In the genomic region with DNA sequence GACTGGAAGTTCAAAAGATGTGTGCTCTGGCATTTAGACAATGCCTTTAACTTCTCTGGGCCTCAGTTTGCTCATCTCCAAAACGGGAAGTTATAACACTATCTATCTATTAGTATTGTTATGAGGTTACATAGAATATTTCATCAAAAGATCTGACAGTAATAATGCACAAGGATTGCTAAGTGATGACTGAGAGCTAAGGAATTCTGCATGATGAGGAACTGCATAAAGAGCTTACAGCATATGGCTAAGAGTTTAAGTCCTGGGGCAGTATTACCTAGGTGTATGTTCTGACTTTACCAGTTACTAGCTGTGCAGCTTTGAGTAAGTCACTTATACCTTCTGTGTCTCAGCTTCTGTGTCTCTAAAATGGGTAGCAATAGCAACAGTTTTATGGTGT, we compare ENCODE assay signal across 20 cellular contexts.
DNase-seq lines count a peak whose midpoint lies in the region; ATAC-seq, FAIRE-seq and TF ChIP-seq lines count a peak whose summit lies in the region.
"Had no signal": no experiment of that assay in that cellular context is flagged by ENCODE, and none has a peak within 500 bp of the region (broad histone marks: within the 10 kb centered on the region; RNA-seq: fewer than 3 reads in every experiment).

No MANE protein-coding gene starts in this region.

- H3K27me3 Mint-ChIP-seq in astrocyte (ENCODE audit: low read depth, unreplicated experiment), result no peaks in the 10 kb centered on the region
- H3K27me3 Mint-ChIP-seq: brain had no signal

- H3K4me2 ChIP-seq in astrocyte (ENCODE audit: low read length), result peak overlapping the region; percentile 4
- H3K4me2 ChIP-seq: hepatocyte, PC-9 had no signal

- H3K9me3 ChIP-seq in astrocyte (ENCODE audit: insufficient read depth, low read depth, low read length) (no peaks in the 10 kb centered on the region), pancreas (no peaks in the 10 kb centered on the region)

- H3K36me3 Mint-ChIP-seq in astrocyte (ENCODE audit: low read depth, unreplicated experiment), result no peaks in the 10 kb centered on the region
- H3K36me3 Mint-ChIP-seq: activated naive CD4-positive, alpha-beta T cell treated with anti-CD3 and anti-CD28 coated beads, Interleukin-2, amount 10 ng/mL, durations not matched to agents 7 days and 5 days; brain; IgD-negative memory B cell had no signal

- H3K4me3 Mint-ChIP-seq in astrocyte (ENCODE audit: unreplicated experiment), result no peak overlapping the region
- H3K4me3 Mint-ChIP-seq: activated naive CD4-positive, alpha-beta T cell treated with anti-CD3 and anti-CD28 coated beads, Interleukin-2, amount 10 ng/mL, durations not matched to agents 7 days and 5 days; brain; IgD-negative memory B cell had no signal

- no peak for TF ChIP-seq CTCF in AG04449 (IDR thresholded peaks at IDR 0.05; ENCODE audit: insufficient read depth, low read length, missing control alignments)
- no peak for TF ChIP-seq CTCF in astrocyte (IDR thresholded peaks at IDR 0.05; ENCODE audit: insufficient read depth, low read depth, low read length)
- TF ChIP-seq CTCF in pancreas (IDR thresholded peaks at IDR 0.05), result no peak

- ATAC-seq in pancreas (no peak), GM21528 (IDR thresholded peaks at IDR 0.05; ENCODE audit: low FRiP score, unreplicated experiment) (no peak), HG03135 (IDR thresholded peaks at IDR 0.05; ENCODE audit: unreplicated experiment) (no peak)
- ATAC-seq: stimulated activated naive CD8-positive, alpha-beta T cell treated with anti-CD3 and anti-CD28 coated beads, Interleukin-15, Interleukin-2, amounts not matched to agents 100 U/mL and 50 U/mL, for 24 hours had no signal

- CTCF ChIA-PET in AG04449 (lab: Yijun Ruan, JAX), result interaction anchor here (0.7 to 1.8 kb wide), 2 partner anchors 42 to 177 kb away, joined by 3 to 5 read pairs; no protein-coding TSS in a partner anchor

- intact Hi-C loops in pancreas (cut with DNase I), result no loop called here

- no peak overlapping the region for H3K9ac ChIP-seq in astrocyte (ENCODE audit: low read length)

- H3K4me1 ChIP-seq in astrocyte (ENCODE audit: insufficient read depth, low read length) (peaks cover 34% of the 10 kb centered on the region), pancreas (no peaks in the 10 kb centered on the region)

- DNase-seq in AG04449 (ENCODE audit: low read depth, low spot score), result peak; percentile 19
- peak; percentile 21 for DNase-seq in HT1080 (ENCODE audit: low read depth)
- peak; percentile 69 for DNase-seq in astrocyte (ENCODE audit: low read depth)
- peak; percentile 76 for DNase-seq in iris pigment epithelial cell (ENCODE audit: low read depth)
- DNase-seq in pancreas, result no peak
- no peak for DNase-seq in NCI-H1092 treated with DMSO at 0.1 percent for 48 hours (lab: John Stamatoyannopoulos, UW)
- DNase-seq: activated CD4-positive, alpha-beta T cell treated with anti-CD3 and anti-CD28 coated beads, Interleukin-2, amount 50 U/mL, for 1 hour; activated naive CD4-positive, alpha-beta T cell treated with anti-CD3 and anti-CD28 coated beads, Interleukin-2, amount 10 ng/mL, durations not matched to agents 7 days and 5 days; activated T-cell treated with anti-CD3 and anti-CD28 coated beads for 4 hours; effector CD8-positive, alpha-beta T cell; MV-4-11; NCI-H2107; stimulated activated CD4-positive, alpha-beta T cell treated with anti-CD3 and anti-CD28 coated beads, Interleukin-15, amount 100 ng/mL, for 24 hours; stimulated activated naive CD8-positive, alpha-beta T cell treated with anti-CD3 and anti-CD28 coated beads, Interleukin-15, Interleukin-2, amounts not matched to agents 100 U/mL and 50 U/mL, for 24 hours had no signal

- FAIRE-seq in astrocyte (lab: Jason Lieb, UNC) (peak; percentile 13), pancreas (lab: Jason Lieb, UNC) (no peak)

- H3K27me3 ChIP-seq in astrocyte (ENCODE audit: insufficient read depth, low read length) (no peaks in the 10 kb centered on the region), pancreas (no peaks in the 10 kb centered on the region)
- H3K27me3 ChIP-seq: hepatocyte had no signal

- peaks cover 37% of the 10 kb centered on the region for H3K4me1 Mint-ChIP-seq in astrocyte (ENCODE audit: low read depth, unreplicated experiment)
- H3K4me1 Mint-ChIP-seq: activated naive CD4-positive, alpha-beta T cell treated with anti-CD3 and anti-CD28 coated beads, Interleukin-2, amount 10 ng/mL, durations not matched to agents 7 days and 5 days had no signal

- no peaks in the 10 kb centered on the region for H3K9me3 Mint-ChIP-seq in astrocyte (ENCODE audit: unreplicated experiment)
- H3K9me3 Mint-ChIP-seq: activated naive CD4-positive, alpha-beta T cell treated with anti-CD3 and anti-CD28 coated beads, Interleukin-2, amount 10 ng/mL, durations not matched to agents 7 days and 5 days; IgD-negative memory B cell had no signal

- H3K36me3 ChIP-seq in astrocyte (ENCODE audit: insufficient read depth, low read length) (no peaks in the 10 kb centered on the region), pancreas (no peaks in the 10 kb centered on the region)

- no peaks in the 10 kb centered on the region for H3K79me2 ChIP-seq in astrocyte (ENCODE audit: insufficient read depth, low read length)
- H3K79me2 ChIP-seq: hepatocyte had no signal

- H3K4me3 ChIP-seq in AG04449 (ENCODE audit: low read depth, low read length) (no peak overlapping the region), astrocyte (ENCODE audit: insufficient read depth, low read depth, low read length) (no peak overlapping the region), pancreas (no peak overlapping the region)
- H3K4me3 ChIP-seq: hepatocyte, PC-9 had no signal

- WGBS in pancreas, 2 donors, result 30 to 49% methylated on average over 1 of the region's 1 CpG

- no peak overlapping the region for H3K27ac ChIP-seq in astrocyte (ENCODE audit: low read depth, low read length)
- no peak overlapping the region for H3K27ac ChIP-seq in pancreas
- H3K27ac ChIP-seq: hepatocyte, PC-9 had no signal

- no peaks in the 10 kb centered on the region for H4K20me1 ChIP-seq in astrocyte (ENCODE audit: insufficient read depth, low read length)

- no peak overlapping the region for H3K27ac Mint-ChIP-seq in astrocyte (ENCODE audit: unreplicated experiment)
- H3K27ac Mint-ChIP-seq: activated naive CD4-positive, alpha-beta T cell treated with anti-CD3 and anti-CD28 coated beads, Interleukin-2, amount 10 ng/mL, durations not matched to agents 7 days and 5 days; brain; IgD-negative memory B cell had no signal

- POLR2A ChIA-PET in AG04449 (lab: Yijun Ruan, JAX), result no interaction called here

- H2AFZ ChIP-seq in astrocyte (ENCODE audit: low read depth, low read length), result no peak overlapping the region
- H2AFZ ChIP-seq: hepatocyte, PC-9 had no signal

Comparison
In these comparisons a context has a peak if more than half of its experiments do, and no peak if none do; other contexts are left out.
1. DNase-seq: peak in AG04449 (single experiment), HT1080 (single experiment), astrocyte (single experiment) and iris pigment epithelial cell (single experiment); none in pancreas (0 of 6) and NCI-H1092 treated with DMSO at 0.1 percent for 48 hours (single experiment).